Comparison of ENCODE assay signal across 29 cellular contexts in the genomic region with DNA sequence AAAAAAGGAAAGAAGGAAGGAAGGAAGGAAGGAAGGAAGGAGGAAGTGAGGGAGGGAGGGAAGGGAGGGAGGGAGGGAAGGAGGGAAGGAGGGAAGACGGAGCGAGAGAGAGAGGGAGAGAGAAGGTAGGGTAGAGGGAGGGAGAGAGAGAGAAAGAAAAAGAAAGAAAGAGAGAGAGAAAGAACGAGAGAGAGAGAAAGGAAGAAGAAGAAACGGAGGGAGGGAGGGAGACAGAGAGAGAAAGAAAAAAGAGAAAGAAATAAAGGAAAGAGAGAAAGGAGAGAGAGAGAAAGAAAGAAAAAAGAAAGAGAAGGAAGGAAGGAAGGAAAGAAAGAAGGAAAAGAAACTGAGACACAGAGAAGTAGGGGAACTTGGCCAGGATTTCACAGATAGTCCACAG. TPM values are rescaled to one million over a fixed set of nuclear protein-coding genes. Genes with fewer than 3 reads are reported as not detected.
"Had no signal": no experiment of that assay in that cellular context is flagged by ENCODE, and none has a peak within 500 bp of the region (broad histone marks: within the 10 kb centered on the region; RNA-seq: fewer than 3 reads in every experiment).

No MANE protein-coding gene starts in this region.

- H3K27me3 ChIP-seq: testis, thyroid gland, transverse colon, upper lobe of left lung, uterus, vagina had no signal

- H3K4me3 ChIP-seq: stomach, suprapubic skin, testis, thoracic aorta, thyroid gland, tibial artery, tibial nerve, transverse colon, upper lobe of left lung, upper lobe of right lung, uterus, vagina had no signal

- DNase-seq: stimulated activated CD4-positive, alpha-beta T cell treated with anti-CD3 and anti-CD28 coated beads, Interleukin-2, amount 100 ng/mL, for 48 hours; stimulated activated CD4-positive, alpha-beta T cell treated with anti-CD3 and anti-CD28 coated beads, Interleukin-4, amount 100 ng/mL, for 1 hour; stimulated activated CD4-positive, alpha-beta T cell treated with anti-CD3 and anti-CD28 coated beads, Interleukin-4, amount 100 ng/mL, for 24 hours; stimulated activated CD4-positive, alpha-beta T cell treated with anti-CD3 and anti-CD28 coated beads, Interleukin-4, amount 100 ng/mL, for 4 hours; stimulated activated CD8-positive, alpha-beta memory T cell treated with anti-CD3 and anti-CD28 coated beads, Interleukin-4, amount 100 ng/mL, for 48 hours; stimulated activated naive B cell treated with anti-CD40 and anti-IgM and Interleukin-4, amounts not matched to agents 10 μg/mL and 1 μg/mL and 100 μg/mL, for 72 hours; stimulated activated naive CD4-positive, alpha-beta T cell; stimulated activated naive CD4-positive, alpha-beta T cell treated with Interleukin-2 at 50 U/mL for 16 hours; stimulated activated naive CD8-positive, alpha-beta T cell treated with anti-CD3 and anti-CD28 coated beads, Interleukin-15, amount 100 ng/mL, for 72 hours; stimulated activated naive CD8-positive, alpha-beta T cell treated with anti-CD3 and anti-CD28 coated beads, Interleukin-15, Interleukin-2, amounts not matched to agents 100 U/mL and 50 U/mL, for 24 hours; stomach; substantia nigra; testis; thyroid gland; tibial artery; transverse colon; trophoblast cell; upper lobe of left lung; upper lobe of right lung; uterus had no signal

- H3K4me1 ChIP-seq: stomach, suprapubic skin, testis, thyroid gland, tibial artery, tibial nerve, transverse colon, upper lobe of left lung, upper lobe of right lung, uterus, vagina had no signal

- ATAC-seq: stimulated activated effector memory CD8-positive, alpha-beta T cell treated with anti-CD3 and anti-CD28 coated beads, Interleukin-12 subunit alpha, Interleukin-12 subunit beta, amount 100 ng/mL, for 72 hours; stimulated activated memory B cell treated with anti-CD40 and anti-IgM and Interleukin-4, amounts not matched to agents 10 μg/mL and 1 μg/mL and 100 μg/mL, for 72 hours; stimulated activated naive B cell treated with anti-CD40 and anti-IgM and Interleukin-4, amounts not matched to agents 10 μg/mL and 1 μg/mL and 100 μg/mL, for 72 hours; stimulated activated naive CD8-positive, alpha-beta T cell treated with anti-CD3 and anti-CD28 coated beads, Interleukin-15, amount 100 ng/mL, for 72 hours; stimulated activated naive CD8-positive, alpha-beta T cell treated with anti-CD3 and anti-CD28 coated beads, Interleukin-15, Interleukin-2, amounts not matched to agents 100 U/mL and 50 U/mL, for 24 hours; upper lobe of right lung had no signal

- H3K4me1 Mint-ChIP-seq: stimulated activated effector memory CD8-positive, alpha-beta T cell treated with anti-CD3 and anti-CD28 coated beads, Interleukin-12 subunit alpha, Interleukin-12 subunit beta, amount 100 ng/mL, for 72 hours; stimulated activated memory B cell treated with anti-CD40 and anti-IgM and Interleukin-4, amounts not matched to agents 10 μg/mL and 1 μg/mL and 100 μg/mL, for 72 hours; stimulated activated naive B cell treated with anti-CD40 and anti-IgM and Interleukin-4, amounts not matched to agents 10 μg/mL and 1 μg/mL and 100 μg/mL, for 72 hours; stimulated activated naive CD8-positive, alpha-beta T cell treated with anti-CD3 and anti-CD28 coated beads, Interleukin-15, amount 100 ng/mL, for 72 hours had no signal

- H3K4me3 Mint-ChIP-seq: stimulated activated effector memory CD8-positive, alpha-beta T cell treated with anti-CD3 and anti-CD28 coated beads, Interleukin-12 subunit alpha, Interleukin-12 subunit beta, amount 100 ng/mL, for 72 hours; stimulated activated memory B cell treated with anti-CD40 and anti-IgM and Interleukin-4, amounts not matched to agents 10 μg/mL and 1 μg/mL and 100 μg/mL, for 72 hours; stimulated activated naive B cell treated with anti-CD40 and anti-IgM and Interleukin-4, amounts not matched to agents 10 μg/mL and 1 μg/mL and 100 μg/mL, for 72 hours; stimulated activated naive CD8-positive, alpha-beta T cell treated with anti-CD3 and anti-CD28 coated beads, Interleukin-15, amount 100 ng/mL, for 72 hours; stimulated activated naive CD8-positive, alpha-beta T cell treated with anti-CD3 and anti-CD28 coated beads, Interleukin-15, Interleukin-2, amounts not matched to agents 100 ng/mL and 50 ng/mL, for 24 hours; type B pancreatic cell had no signal

- H3K27ac Mint-ChIP-seq: stimulated activated effector memory CD8-positive, alpha-beta T cell treated with anti-CD3 and anti-CD28 coated beads, Interleukin-12 subunit alpha, Interleukin-12 subunit beta, amount 100 ng/mL, for 72 hours; stimulated activated memory B cell treated with anti-CD40 and anti-IgM and Interleukin-4, amounts not matched to agents 10 μg/mL and 1 μg/mL and 100 μg/mL, for 72 hours; stimulated activated naive B cell treated with anti-CD40 and anti-IgM and Interleukin-4, amounts not matched to agents 10 μg/mL and 1 μg/mL and 100 μg/mL, for 72 hours; stimulated activated naive CD8-positive, alpha-beta T cell treated with anti-CD3 and anti-CD28 coated beads, Interleukin-15, amount 100 ng/mL, for 72 hours; stimulated activated naive CD8-positive, alpha-beta T cell treated with anti-CD3 and anti-CD28 coated beads, Interleukin-15, Interleukin-2, amounts not matched to agents 100 ng/mL and 50 ng/mL, for 24 hours; type B pancreatic cell had no signal

- H3K27ac ChIP-seq: stomach, suprapubic skin, testis, thoracic aorta, thyroid gland, tibial artery, tibial nerve, transverse colon, upper lobe of left lung, upper lobe of right lung, uterus, vagina had no signal

- H3K9me3 ChIP-seq: stomach, suprapubic skin, testis, thoracic aorta, thyroid gland, tibial artery, tibial nerve, transverse colon, upper lobe of left lung, upper lobe of right lung, uterus, vagina had no signal

- FAIRE-seq: urothelium cell line had no signal

- H3K36me3 Mint-ChIP-seq: stimulated activated memory B cell treated with anti-CD40 and anti-IgM and Interleukin-4, amounts not matched to agents 10 μg/mL and 1 μg/mL and 100 μg/mL, for 72 hours; stimulated activated naive B cell treated with anti-CD40 and anti-IgM and Interleukin-4, amounts not matched to agents 10 μg/mL and 1 μg/mL and 100 μg/mL, for 72 hours; type B pancreatic cell had no signal

- H3K36me3 ChIP-seq: stomach, suprapubic skin, thoracic aorta, thyroid gland, tibial artery, tibial nerve, transverse colon, upper lobe of left lung, upper lobe of right lung, uterus, vagina had no signal

- H3K9me3 Mint-ChIP-seq: stimulated activated effector memory CD8-positive, alpha-beta T cell treated with anti-CD3 and anti-CD28 coated beads, Interleukin-12 subunit alpha, Interleukin-12 subunit beta, amount 100 ng/mL, for 72 hours; stimulated activated memory B cell treated with anti-CD40 and anti-IgM and Interleukin-4, amounts not matched to agents 10 μg/mL and 1 μg/mL and 100 μg/mL, for 72 hours; stimulated activated naive B cell treated with anti-CD40 and anti-IgM and Interleukin-4, amounts not matched to agents 10 μg/mL and 1 μg/mL and 100 μg/mL, for 72 hours; stimulated activated naive CD8-positive, alpha-beta T cell treated with anti-CD3 and anti-CD28 coated beads, Interleukin-15, amount 100 ng/mL, for 72 hours; stimulated activated naive CD8-positive, alpha-beta T cell treated with anti-CD3 and anti-CD28 coated beads, Interleukin-15, Interleukin-2, amounts not matched to agents 100 ng/mL and 50 ng/mL, for 24 hours; type B pancreatic cell had no signal

RNA-seq across cellular contexts. Expression of gene SLC6A2, which starts 8.4 kb away (rescaled TPM):
- total RNA-seq: thyroid gland, upper lobe of right lung had no signal
